In the genomic region with DNA sequence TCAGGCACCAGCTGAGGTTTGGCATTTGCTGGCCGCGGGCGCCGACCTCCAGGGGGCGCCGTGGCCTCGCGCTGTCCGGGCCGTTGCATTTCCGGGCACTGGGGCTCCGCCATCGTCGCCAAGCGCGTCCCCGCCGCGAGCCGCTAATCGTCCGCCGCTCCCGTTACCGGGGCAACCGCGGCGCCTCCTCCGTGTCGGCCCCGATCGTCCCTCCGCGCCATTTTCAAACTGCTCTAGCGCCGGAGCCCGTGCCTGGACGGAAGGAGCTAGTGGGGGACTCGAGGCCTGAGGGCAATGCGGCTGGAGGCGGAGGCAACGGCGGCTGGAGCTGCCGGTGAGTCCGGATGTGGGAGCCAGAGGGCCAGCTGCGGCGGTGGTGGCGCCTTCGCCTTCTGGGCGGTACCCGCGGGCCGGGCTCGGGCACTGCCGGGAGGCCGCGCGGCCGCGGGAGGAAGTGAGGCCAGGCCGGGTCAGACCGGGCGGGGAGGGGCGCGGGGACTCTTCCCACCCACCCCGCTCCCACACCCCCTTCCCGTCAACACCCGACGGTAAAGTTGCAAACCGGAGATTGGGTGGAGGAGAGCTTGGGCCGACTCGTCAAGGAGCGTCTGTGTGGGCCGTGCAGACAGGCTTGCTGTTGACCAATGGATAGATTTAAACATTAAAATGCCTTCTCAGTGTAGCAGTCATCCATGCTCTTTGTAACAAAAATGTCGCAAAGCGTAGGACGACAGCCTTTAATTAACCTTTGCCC, we compare ENCODE assay signal across 8 cellular contexts. TPM values are rescaled to one million over a fixed set of nuclear protein-coding genes. Genes with fewer than 3 reads are reported as not detected.
DNase-seq lines count a peak whose midpoint lies in the region; ATAC-seq and TF ChIP-seq lines count a peak whose summit lies in the region.

A gene with protein sequence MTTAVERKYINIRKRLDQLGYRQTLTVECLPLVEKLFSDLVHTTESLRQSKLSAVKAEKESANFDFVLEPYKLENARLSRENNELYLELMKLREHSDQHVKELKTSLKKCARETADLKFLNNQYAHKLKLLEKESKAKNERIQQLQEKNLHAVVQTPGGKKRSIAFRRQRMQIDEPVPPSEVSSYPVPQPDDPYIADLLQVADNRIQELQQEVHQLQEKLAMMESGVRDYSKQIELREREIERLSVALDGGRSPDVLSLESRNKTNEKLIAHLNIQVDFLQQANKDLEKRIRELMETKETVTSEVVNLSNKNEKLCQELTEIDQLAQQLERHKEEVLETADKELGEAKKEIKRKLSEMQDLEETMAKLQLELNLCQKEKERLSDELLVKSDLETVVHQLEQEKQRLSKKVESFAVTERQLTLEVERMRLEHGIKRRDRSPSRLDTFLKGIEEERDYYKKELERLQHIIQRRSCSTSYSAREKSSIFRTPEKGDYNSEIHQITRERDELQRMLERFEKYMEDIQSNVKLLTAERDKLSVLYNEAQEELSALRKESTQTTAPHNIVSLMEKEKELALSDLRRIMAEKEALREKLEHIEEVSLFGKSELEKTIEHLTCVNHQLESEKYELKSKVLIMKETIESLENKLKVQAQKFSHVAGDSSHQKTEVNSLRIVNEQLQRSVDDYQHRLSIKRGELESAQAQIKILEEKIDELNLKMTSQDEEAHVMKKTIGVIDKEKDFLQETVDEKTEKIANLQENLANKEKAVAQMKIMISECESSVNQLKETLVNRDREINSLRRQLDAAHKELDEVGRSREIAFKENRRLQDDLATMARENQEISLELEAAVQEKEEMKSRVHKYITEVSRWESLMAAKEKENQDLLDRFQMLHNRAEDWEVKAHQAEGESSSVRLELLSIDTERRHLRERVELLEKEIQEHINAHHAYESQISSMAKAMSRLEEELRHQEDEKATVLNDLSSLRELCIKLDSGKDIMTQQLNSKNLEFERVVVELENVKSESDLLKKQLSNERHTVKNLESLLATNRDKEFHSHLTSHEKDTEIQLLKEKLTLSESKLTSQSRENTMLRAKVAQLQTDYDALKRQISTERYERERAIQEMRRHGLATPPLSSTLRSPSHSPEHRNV (plus strand): TSS at position 220 of the 754 bp plus-strand sequence. CDS start 3,186 bp downstream, outside the sequence.

- H3K4me3 ChIP-seq in NB4 (ENCODE audit: low read depth, low read length) (peak within 1 kb of the TSS; percentile 80), gastroesophageal sphincter (peak within 1 kb of the TSS; percentile 41 to 68)

- no peaks in the 10 kb centered on the region for H3K27me3 ChIP-seq in gastroesophageal sphincter

- peak within 1 kb of the TSS; percentile 91 for H3K4me3 Mint-ChIP-seq in activated naive CD4-positive, alpha-beta T cell treated with anti-CD3 and anti-CD28 coated beads for 36 hours

- WGBS in gastroesophageal sphincter (ENCODE audit: low coverage in 1 of 2), 2 donors: 0 to 6% methylated on average over 3 of the region's 77 CpGs

- peaks cover 5 to 28% (median 8%) of the 10 kb centered on the region in 3 donors for H3K4me1 ChIP-seq in gastroesophageal sphincter

- no peak for TF ChIP-seq EP300 in gastroesophageal sphincter (IDR thresholded peaks at IDR 0.05)

- peaks cover 8% of the 10 kb centered on the region for H3K9me3 Mint-ChIP-seq in activated naive CD4-positive, alpha-beta T cell treated with anti-CD3 and anti-CD28 coated beads for 36 hours

- no peaks in the 10 kb centered on the region for H3K9me3 ChIP-seq in gastroesophageal sphincter

- intact Hi-C loops in activated naive CD4-positive, alpha-beta T cell treated with anti-CD3 and anti-CD28 coated beads for 36 hours (cut with micrococcal nuclease): loop anchor here (1.0 to 5.0 kb wide), 22 partner anchors 42 to 1028 kb away; a partner anchor contains a TSS

- peak; percentile 57 for TF ChIP-seq POLR2A in GM10847 (IDR thresholded peaks at IDR 0.05; ENCODE audit: extremely low read depth, insufficient read length)
- peak; percentile 59 for TF ChIP-seq POLR2A in NB4 (IDR thresholded peaks at IDR 0.05; ENCODE audit: extremely low read depth, insufficient read length)
- TF ChIP-seq POLR2A in gastroesophageal sphincter (IDR thresholded peaks at IDR 0.05): peak; percentile 37 to 38

- H3K36me3 ChIP-seq in gastroesophageal sphincter: peaks cover 0 to 12% of the 10 kb centered on the region in 2 donors

- no peaks in the 10 kb centered on the region for H3K27me3 Mint-ChIP-seq in activated naive CD4-positive, alpha-beta T cell treated with anti-CD3 and anti-CD28 coated beads for 36 hours (ENCODE audit: low read depth)

- CTCF ChIA-PET in activated naive CD4-positive, alpha-beta T cell treated with anti-CD3 and anti-CD28 coated beads for 36 hours (lab: Charles Lee): interaction anchor here (0.6 to 2.6 kb wide), 17 partner anchors 9 to 583 kb away, joined by 3 to 16 read pairs (median 6); a partner anchor contains a TSS

- peak; percentile 95 for DNase-seq in NB4 (ENCODE audit: low read depth)
- peak; percentile 89 for DNase-seq in SK-N-DZ (ENCODE audit: low spot score)
- peak; percentile 94 for DNase-seq in activated naive CD4-positive, alpha-beta T cell treated with anti-CD3 and anti-CD28 coated beads for 36 hours
- DNase-seq in non-pigmented ciliary epithelial cell (ENCODE audit: low read depth): peak; percentile 84
- DNase-seq in superior temporal gyrus (ENCODE audit: extremely low spot score): peak; percentile 93

- H3K4me1 Mint-ChIP-seq in activated naive CD4-positive, alpha-beta T cell treated with anti-CD3 and anti-CD28 coated beads for 36 hours (ENCODE audit: low read depth): peaks cover 35% of the 10 kb centered on the region

- peak; percentile 80 for TF ChIP-seq CTCF in NB4 (IDR thresholded peaks at IDR 0.05; ENCODE audit: low read depth, low read length)
- TF ChIP-seq CTCF in gastroesophageal sphincter (IDR thresholded peaks at IDR 0.05): peak; percentile 85 to 98 (median 90)

- peak within 1 kb of the TSS; percentile 9 to 92 (median 88) for H3K27ac ChIP-seq in gastroesophageal sphincter

- peak; percentile 67 for ATAC-seq in HG02588 (IDR thresholded peaks at IDR 0.05; ENCODE audit: unreplicated experiment)
- ATAC-seq in gastroesophageal sphincter: peak; percentile 97

- H3K36me3 Mint-ChIP-seq in activated naive CD4-positive, alpha-beta T cell treated with anti-CD3 and anti-CD28 coated beads for 36 hours (ENCODE audit: low read depth): peaks cover 5% of the 10 kb centered on the region

- H3K27ac Mint-ChIP-seq in activated naive CD4-positive, alpha-beta T cell treated with anti-CD3 and anti-CD28 coated beads for 36 hours: peak within 1 kb of the TSS; percentile 94

RNA-seq across cellular contexts. Expression of the gene that starts here (rescaled TPM):
- 7.0 and 10.9 TPM in 2 replicates for polyA plus RNA-seq in SK-N-DZ (2014; cell fraction: cytosol; rRNA removed)
- 9.7 and 16.1 TPM in 2 replicates for polyA plus RNA-seq in SK-N-DZ (2014; cell fraction: nucleus; rRNA removed)
- 10 to 100 TPM; 18.6 to 19.4 TPM for total RNA-seq in activated naive CD4-positive, alpha-beta T cell treated with anti-CD3 and anti-CD28 coated beads for 36 hours
- total RNA-seq in gastroesophageal sphincter: 1 to 10 TPM; 4.5 to 5.3 (median 4.7) TPM

Comparison
In these comparisons a context has a peak if more than half of its experiments do, and no peak if none do; other contexts are left out.
1. Peak in every context shown above with its lines: DNase-seq, ATAC-seq, H3K4me3 ChIP-seq and H3K27ac ChIP-seq.